Comparison of ENCODE assay signal across 31 cellular contexts in genomic region chr4:122328893-122329292, GRCh38. TPM values are rescaled to one million over a fixed set of nuclear protein-coding genes. Genes with fewer than 3 reads are reported as not detected.
"Had no signal": no experiment of that assay in that cellular context is flagged by ENCODE, and none has a peak within 500 bp of the region (broad histone marks: within the 10 kb centered on the region; RNA-seq: fewer than 3 reads in every experiment).

No MANE protein-coding gene starts in this region.

- ATAC-seq: stimulated activated effector memory CD8-positive, alpha-beta T cell treated with anti-CD3 and anti-CD28 coated beads, Interleukin-12 subunit alpha, Interleukin-12 subunit beta, amount 100 ng/mL, for 72 hours; stimulated activated memory B cell treated with anti-CD40 and anti-IgM and Interleukin-4, amounts not matched to agents 10 μg/mL and 1 μg/mL and 100 μg/mL, for 72 hours; stimulated activated naive CD8-positive, alpha-beta T cell treated with anti-CD3 and anti-CD28 coated beads, Interleukin-15, amount 100 ng/mL, for 72 hours; stimulated activated naive CD8-positive, alpha-beta T cell treated with anti-CD3 and anti-CD28 coated beads, Interleukin-15, Interleukin-2, amounts not matched to agents 100 U/mL and 50 U/mL, for 24 hours; upper lobe of right lung had no signal

- H3K9me3 Mint-ChIP-seq: stimulated activated effector memory CD8-positive, alpha-beta T cell treated with anti-CD3 and anti-CD28 coated beads, Interleukin-12 subunit alpha, Interleukin-12 subunit beta, amount 100 ng/mL, for 72 hours; stimulated activated memory B cell treated with anti-CD40 and anti-IgM and Interleukin-4, amounts not matched to agents 10 μg/mL and 1 μg/mL and 100 μg/mL, for 72 hours; stimulated activated naive CD8-positive, alpha-beta T cell treated with anti-CD3 and anti-CD28 coated beads, Interleukin-15, amount 100 ng/mL, for 72 hours; stimulated activated naive CD8-positive, alpha-beta T cell treated with anti-CD3 and anti-CD28 coated beads, Interleukin-15, Interleukin-2, amounts not matched to agents 100 ng/mL and 50 ng/mL, for 24 hours; type B pancreatic cell had no signal

- H3K36me3 ChIP-seq: uterus had no signal

- DNase-seq: stimulated activated CD4-positive, alpha-beta T cell treated with anti-CD3 and anti-CD28 coated beads, Interleukin-2, amount 100 ng/mL, for 48 hours; stimulated activated CD4-positive, alpha-beta T cell treated with anti-CD3 and anti-CD28 coated beads, Interleukin-4, amount 100 ng/mL, for 1 hour; stimulated activated CD4-positive, alpha-beta T cell treated with anti-CD3 and anti-CD28 coated beads, Interleukin-4, amount 100 ng/mL, for 24 hours; stimulated activated CD4-positive, alpha-beta T cell treated with anti-CD3 and anti-CD28 coated beads, Interleukin-4, amount 100 ng/mL, for 4 hours; stimulated activated CD8-positive, alpha-beta memory T cell treated with anti-CD3 and anti-CD28 coated beads, Interleukin-4, amount 100 ng/mL, for 48 hours; stimulated activated naive CD4-positive, alpha-beta T cell; stimulated activated naive CD4-positive, alpha-beta T cell treated with Interleukin-2 at 50 U/mL for 16 hours; stimulated activated naive CD8-positive, alpha-beta T cell treated with anti-CD3 and anti-CD28 coated beads, Interleukin-15, amount 100 ng/mL, for 72 hours; stimulated activated naive CD8-positive, alpha-beta T cell treated with anti-CD3 and anti-CD28 coated beads, Interleukin-15, Interleukin-2, amounts not matched to agents 100 U/mL and 50 U/mL, for 24 hours; stomach; substantia nigra; testis; thyroid gland; tibial artery; transverse colon; trophoblast cell; upper lobe of left lung; upper lobe of right lung; uterus had no signal

- H3K27ac ChIP-seq: stomach, suprapubic skin, testis, thoracic aorta, thyroid gland, tibial artery, tibial nerve, transverse colon, upper lobe of left lung, upper lobe of right lung, uterus, vagina had no signal

- H3K4me1 Mint-ChIP-seq: stimulated activated memory B cell treated with anti-CD40 and anti-IgM and Interleukin-4, amounts not matched to agents 10 μg/mL and 1 μg/mL and 100 μg/mL, for 72 hours had no signal

- H3K9me3 ChIP-seq: stomach, suprapubic skin, testis, thoracic aorta, thyroid gland, tibial artery, tibial nerve, transverse colon, upper lobe of left lung, upper lobe of right lung, uterus, vagina had no signal

- H3K27me3 ChIP-seq: stomach, suprapubic skin, testis, thyroid gland, tibial artery, tibial nerve, transverse colon, upper lobe of left lung, upper lobe of right lung, uterus, vagina had no signal

- FAIRE-seq: urothelium cell line had no signal

- H3K4me3 Mint-ChIP-seq: stimulated activated effector memory CD8-positive, alpha-beta T cell treated with anti-CD3 and anti-CD28 coated beads, Interleukin-12 subunit alpha, Interleukin-12 subunit beta, amount 100 ng/mL, for 72 hours; stimulated activated memory B cell treated with anti-CD40 and anti-IgM and Interleukin-4, amounts not matched to agents 10 μg/mL and 1 μg/mL and 100 μg/mL, for 72 hours; stimulated activated naive CD8-positive, alpha-beta T cell treated with anti-CD3 and anti-CD28 coated beads, Interleukin-15, amount 100 ng/mL, for 72 hours; stimulated activated naive CD8-positive, alpha-beta T cell treated with anti-CD3 and anti-CD28 coated beads, Interleukin-15, Interleukin-2, amounts not matched to agents 100 ng/mL and 50 ng/mL, for 24 hours; type B pancreatic cell had no signal

- H3K4me3 ChIP-seq: stomach, suprapubic skin, testis, thoracic aorta, thyroid gland, tibial artery, tibial nerve, transverse colon, upper lobe of left lung, upper lobe of right lung, uterus, vagina had no signal

- H3K27ac Mint-ChIP-seq: stimulated activated memory B cell treated with anti-CD40 and anti-IgM and Interleukin-4, amounts not matched to agents 10 μg/mL and 1 μg/mL and 100 μg/mL, for 72 hours; stimulated activated naive CD8-positive, alpha-beta T cell treated with anti-CD3 and anti-CD28 coated beads, Interleukin-15, amount 100 ng/mL, for 72 hours; stimulated activated naive CD8-positive, alpha-beta T cell treated with anti-CD3 and anti-CD28 coated beads, Interleukin-15, Interleukin-2, amounts not matched to agents 100 ng/mL and 50 ng/mL, for 24 hours; type B pancreatic cell had no signal

- H3K27me3 Mint-ChIP-seq: stimulated activated memory B cell treated with anti-CD40 and anti-IgM and Interleukin-4, amounts not matched to agents 10 μg/mL and 1 μg/mL and 100 μg/mL, for 72 hours; stimulated activated naive CD8-positive, alpha-beta T cell treated with anti-CD3 and anti-CD28 coated beads, Interleukin-15, amount 100 ng/mL, for 72 hours; stimulated activated naive CD8-positive, alpha-beta T cell treated with anti-CD3 and anti-CD28 coated beads, Interleukin-15, Interleukin-2, amounts not matched to agents 100 ng/mL and 50 ng/mL, for 24 hours; type B pancreatic cell had no signal

- H3K4me1 ChIP-seq: stomach, suprapubic skin, testis, thyroid gland, tibial artery, tibial nerve, transverse colon, upper lobe of left lung, upper lobe of right lung, uterus, vagina had no signal

RNA-seq across cellular contexts. Expression of gene ADAD1, which starts 49.9 kb away (rescaled TPM):
- total RNA-seq: stomach, suprapubic skin, temporal lobe, thoracic aorta, tibial nerve, transverse colon, upper lobe of left lung, upper lobe of right lung, ureter, urinary bladder, vagina had no signal
- polyA plus RNA-seq: stomach, urinary bladder had no signal
